In the genomic region with DNA sequence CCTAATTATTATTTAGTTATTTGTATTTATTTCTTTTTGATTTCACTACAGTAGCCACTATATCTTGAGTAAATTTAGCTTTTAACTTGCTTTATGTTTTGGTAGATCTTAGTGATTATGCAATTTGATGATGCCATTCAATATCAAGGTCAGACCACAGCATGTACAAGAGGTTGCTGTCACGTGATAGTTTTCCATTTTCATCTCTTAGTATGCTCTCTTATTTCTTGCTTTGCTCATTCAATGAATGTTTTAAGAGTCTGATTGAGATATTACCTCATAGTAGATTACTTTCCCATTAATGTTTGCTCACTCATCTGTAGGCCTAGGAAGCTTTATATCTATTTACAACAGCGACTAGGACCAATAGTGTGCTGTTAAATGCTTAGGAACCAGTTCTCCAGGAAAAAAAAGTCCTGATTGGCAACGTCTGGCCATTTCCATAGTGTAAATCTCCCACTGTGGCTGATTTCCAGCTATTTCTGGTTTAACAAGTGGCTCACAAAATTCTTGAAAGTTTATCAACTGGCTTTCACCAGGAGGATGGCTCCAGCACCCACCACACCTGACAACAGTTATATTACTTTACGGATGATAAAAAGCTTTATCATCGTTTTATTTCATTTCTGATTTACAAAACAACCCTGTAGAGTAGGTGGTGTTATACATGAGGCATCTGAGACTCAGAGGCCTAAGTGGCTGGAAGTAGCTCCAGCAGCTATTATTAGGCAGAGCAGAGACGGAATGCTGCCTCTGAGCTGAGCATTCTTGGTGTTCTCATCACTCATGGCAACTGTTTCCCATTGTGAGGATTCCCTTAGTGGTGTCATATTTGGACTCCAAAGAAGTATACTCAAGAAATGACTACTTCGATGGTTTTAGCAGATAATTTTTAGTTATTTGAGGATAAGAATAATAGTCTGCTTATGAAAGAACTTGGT, we compare ENCODE assay signal across 2 cellular contexts.
TF ChIP-seq lines count a peak whose summit lies in the region.

No MANE protein-coding gene starts in this region.

TF ChIP-seq in A549, 52 proteins besides CTCF, POLR2A, EP300 and RAD21 (continued from another document):
- TF ChIP-seq, protein P1, sequence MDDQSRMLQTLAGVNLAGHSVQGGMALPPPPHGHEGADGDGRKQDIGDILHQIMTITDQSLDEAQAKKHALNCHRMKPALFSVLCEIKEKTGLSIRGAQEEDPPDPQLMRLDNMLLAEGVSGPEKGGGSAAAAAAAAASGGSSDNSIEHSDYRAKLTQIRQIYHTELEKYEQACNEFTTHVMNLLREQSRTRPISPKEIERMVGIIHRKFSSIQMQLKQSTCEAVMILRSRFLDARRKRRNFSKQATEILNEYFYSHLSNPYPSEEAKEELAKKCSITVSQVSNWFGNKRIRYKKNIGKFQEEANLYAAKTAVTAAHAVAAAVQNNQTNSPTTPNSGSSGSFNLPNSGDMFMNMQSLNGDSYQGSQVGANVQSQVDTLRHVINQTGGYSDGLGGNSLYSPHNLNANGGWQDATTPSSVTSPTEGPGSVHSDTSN (IDR thresholded peaks at IDR 0.05): no peak
- TF ChIP-seq, protein P2, sequence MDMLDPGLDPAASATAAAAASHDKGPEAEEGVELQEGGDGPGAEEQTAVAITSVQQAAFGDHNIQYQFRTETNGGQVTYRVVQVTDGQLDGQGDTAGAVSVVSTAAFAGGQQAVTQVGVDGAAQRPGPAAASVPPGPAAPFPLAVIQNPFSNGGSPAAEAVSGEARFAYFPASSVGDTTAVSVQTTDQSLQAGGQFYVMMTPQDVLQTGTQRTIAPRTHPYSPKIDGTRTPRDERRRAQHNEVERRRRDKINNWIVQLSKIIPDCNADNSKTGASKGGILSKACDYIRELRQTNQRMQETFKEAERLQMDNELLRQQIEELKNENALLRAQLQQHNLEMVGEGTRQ (IDR thresholded peaks at IDR 0.05): 0 out of 2 replicates have a peak, but pooled peaks have one; percentile 9

TF ChIP-seq in HepG2, 621 proteins besides CTCF, POLR2A, EP300 and RAD21 (continued from another document):
- TF ChIP-seq ZNF816 (CRISPR knock-in tag; IDR thresholded peaks at IDR 0.05; ENCODE audit: borderline replicate concordance): no peak
- TF ChIP-seq ZNF724P (CRISPR knock-in tag; IDR thresholded peaks at IDR 0.05; ENCODE audit: borderline replicate concordance): no peak
- no peak for TF ChIP-seq CBX5 (CRISPR knock-in tag; IDR thresholded peaks at IDR 0.05; ENCODE audit: borderline replicate concordance)
- TF ChIP-seq, protein P3, sequence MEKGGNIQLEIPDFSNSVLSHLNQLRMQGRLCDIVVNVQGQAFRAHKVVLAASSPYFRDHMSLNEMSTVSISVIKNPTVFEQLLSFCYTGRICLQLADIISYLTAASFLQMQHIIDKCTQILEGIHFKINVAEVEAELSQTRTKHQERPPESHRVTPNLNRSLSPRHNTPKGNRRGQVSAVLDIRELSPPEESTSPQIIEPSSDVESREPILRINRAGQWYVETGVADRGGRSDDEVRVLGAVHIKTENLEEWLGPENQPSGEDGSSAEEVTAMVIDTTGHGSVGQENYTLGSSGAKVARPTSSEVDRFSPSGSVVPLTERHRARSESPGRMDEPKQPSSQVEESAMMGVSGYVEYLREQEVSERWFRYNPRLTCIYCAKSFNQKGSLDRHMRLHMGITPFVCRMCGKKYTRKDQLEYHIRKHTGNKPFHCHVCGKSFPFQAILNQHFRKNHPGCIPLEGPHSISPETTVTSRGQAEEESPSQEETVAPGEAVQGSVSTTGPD (CRISPR knock-in tag; IDR thresholded peaks at IDR 0.05): no peak
- no peak for TF ChIP-seq MTA1 (CRISPR knock-in tag; IDR thresholded peaks at IDR 0.05; ENCODE audit: borderline replicate concordance)
- TF ChIP-seq ZNF644 (CRISPR knock-in tag; IDR thresholded peaks at IDR 0.05; ENCODE audit: low read depth): no peak
- TF ChIP-seq PCBP2 (optimal IDR thresholded peaks at IDR 0.05; ENCODE audit: low read depth, low read length, poor library complexity, severe bottlenecking): no peak
- no peak for TF ChIP-seq ZNF782 (CRISPR knock-in tag; IDR thresholded peaks at IDR 0.05; ENCODE audit: borderline replicate concordance)
- TF ChIP-seq, protein P4, sequence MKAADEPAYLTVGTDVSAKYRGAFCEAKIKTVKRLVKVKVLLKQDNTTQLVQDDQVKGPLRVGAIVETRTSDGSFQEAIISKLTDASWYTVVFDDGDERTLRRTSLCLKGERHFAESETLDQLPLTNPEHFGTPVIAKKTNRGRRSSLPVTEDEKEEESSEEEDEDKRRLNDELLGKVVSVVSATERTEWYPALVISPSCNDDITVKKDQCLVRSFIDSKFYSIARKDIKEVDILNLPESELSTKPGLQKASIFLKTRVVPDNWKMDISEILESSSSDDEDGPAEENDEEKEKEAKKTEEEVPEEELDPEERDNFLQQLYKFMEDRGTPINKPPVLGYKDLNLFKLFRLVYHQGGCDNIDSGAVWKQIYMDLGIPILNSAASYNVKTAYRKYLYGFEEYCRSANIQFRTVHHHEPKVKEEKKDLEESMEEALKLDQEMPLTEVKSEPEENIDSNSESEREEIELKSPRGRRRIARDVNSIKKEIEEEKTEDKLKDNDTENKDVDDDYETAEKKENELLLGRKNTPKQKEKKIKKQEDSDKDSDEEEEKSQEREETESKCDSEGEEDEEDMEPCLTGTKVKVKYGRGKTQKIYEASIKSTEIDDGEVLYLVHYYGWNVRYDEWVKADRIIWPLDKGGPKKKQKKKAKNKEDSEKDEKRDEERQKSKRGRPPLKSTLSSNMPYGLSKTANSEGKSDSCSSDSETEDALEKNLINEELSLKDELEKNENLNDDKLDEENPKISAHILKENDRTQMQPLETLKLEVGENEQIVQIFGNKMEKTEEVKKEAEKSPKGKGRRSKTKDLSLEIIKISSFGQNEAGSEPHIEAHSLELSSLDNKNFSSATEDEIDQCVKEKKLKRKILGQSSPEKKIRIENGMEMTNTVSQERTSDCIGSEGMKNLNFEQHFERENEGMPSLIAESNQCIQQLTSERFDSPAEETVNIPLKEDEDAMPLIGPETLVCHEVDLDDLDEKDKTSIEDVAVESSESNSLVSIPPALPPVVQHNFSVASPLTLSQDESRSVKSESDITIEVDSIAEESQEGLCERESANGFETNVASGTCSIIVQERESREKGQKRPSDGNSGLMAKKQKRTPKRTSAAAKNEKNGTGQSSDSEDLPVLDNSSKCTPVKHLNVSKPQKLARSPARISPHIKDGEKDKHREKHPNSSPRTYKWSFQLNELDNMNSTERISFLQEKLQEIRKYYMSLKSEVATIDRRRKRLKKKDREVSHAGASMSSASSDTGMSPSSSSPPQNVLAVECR (CRISPR knock-in tag; IDR thresholded peaks at IDR 0.05; ENCODE audit: borderline replicate concordance): no peak
- no peak for TF ChIP-seq KLF6 (CRISPR knock-in tag; IDR thresholded peaks at IDR 0.05)
- TF ChIP-seq, protein P5, sequence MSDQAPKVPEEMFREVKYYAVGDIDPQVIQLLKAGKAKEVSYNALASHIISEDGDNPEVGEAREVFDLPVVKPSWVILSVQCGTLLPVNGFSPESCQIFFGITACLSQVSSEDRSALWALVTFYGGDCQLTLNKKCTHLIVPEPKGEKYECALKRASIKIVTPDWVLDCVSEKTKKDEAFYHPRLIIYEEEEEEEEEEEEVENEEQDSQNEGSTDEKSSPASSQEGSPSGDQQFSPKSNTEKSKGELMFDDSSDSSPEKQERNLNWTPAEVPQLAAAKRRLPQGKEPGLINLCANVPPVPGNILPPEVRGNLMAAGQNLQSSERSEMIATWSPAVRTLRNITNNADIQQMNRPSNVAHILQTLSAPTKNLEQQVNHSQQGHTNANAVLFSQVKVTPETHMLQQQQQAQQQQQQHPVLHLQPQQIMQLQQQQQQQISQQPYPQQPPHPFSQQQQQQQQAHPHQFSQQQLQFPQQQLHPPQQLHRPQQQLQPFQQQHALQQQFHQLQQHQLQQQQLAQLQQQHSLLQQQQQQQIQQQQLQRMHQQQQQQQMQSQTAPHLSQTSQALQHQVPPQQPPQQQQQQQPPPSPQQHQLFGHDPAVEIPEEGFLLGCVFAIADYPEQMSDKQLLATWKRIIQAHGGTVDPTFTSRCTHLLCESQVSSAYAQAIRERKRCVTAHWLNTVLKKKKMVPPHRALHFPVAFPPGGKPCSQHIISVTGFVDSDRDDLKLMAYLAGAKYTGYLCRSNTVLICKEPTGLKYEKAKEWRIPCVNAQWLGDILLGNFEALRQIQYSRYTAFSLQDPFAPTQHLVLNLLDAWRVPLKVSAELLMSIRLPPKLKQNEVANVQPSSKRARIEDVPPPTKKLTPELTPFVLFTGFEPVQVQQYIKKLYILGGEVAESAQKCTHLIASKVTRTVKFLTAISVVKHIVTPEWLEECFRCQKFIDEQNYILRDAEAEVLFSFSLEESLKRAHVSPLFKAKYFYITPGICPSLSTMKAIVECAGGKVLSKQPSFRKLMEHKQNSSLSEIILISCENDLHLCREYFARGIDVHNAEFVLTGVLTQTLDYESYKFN (CRISPR knock-in tag; conservative IDR thresholded peaks at IDR 0.05): no peak
- TF ChIP-seq PHB2 (IDR thresholded peaks at IDR 0.05; ENCODE audit: partially characterized antibody): no peak
- TF ChIP-seq, protein P6, sequence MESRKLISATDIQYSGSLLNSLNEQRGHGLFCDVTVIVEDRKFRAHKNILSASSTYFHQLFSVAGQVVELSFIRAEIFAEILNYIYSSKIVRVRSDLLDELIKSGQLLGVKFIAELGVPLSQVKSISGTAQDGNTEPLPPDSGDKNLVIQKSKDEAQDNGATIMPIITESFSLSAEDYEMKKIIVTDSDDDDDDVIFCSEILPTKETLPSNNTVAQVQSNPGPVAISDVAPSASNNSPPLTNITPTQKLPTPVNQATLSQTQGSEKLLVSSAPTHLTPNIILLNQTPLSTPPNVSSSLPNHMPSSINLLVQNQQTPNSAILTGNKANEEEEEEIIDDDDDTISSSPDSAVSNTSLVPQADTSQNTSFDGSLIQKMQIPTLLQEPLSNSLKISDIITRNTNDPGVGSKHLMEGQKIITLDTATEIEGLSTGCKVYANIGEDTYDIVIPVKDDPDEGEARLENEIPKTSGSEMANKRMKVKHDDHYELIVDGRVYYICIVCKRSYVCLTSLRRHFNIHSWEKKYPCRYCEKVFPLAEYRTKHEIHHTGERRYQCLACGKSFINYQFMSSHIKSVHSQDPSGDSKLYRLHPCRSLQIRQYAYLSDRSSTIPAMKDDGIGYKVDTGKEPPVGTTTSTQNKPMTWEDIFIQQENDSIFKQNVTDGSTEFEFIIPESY (CRISPR knock-in tag; IDR thresholded peaks at IDR 0.05): no peak
TF ChIP-seq in HepG2: peak in this region for 0.
